ENCODE assay signal across 8 cellular contexts in genomic region chr4:105894570-105895323, GRCh38. TPM values are rescaled to one million over a fixed set of nuclear protein-coding genes. Genes with fewer than 3 reads are reported as not detected.
A peak's percentile ranks its signal among the peaks of the same experiment; 100 is the strongest.
DNase-seq lines count a peak whose midpoint lies in the region; ATAC-seq, FAIRE-seq and TF ChIP-seq lines count a peak whose summit lies in the region.

No MANE protein-coding gene starts in this region.

- H3K4me2 ChIP-seq in A549 (peak overlapping the region; percentile 88), GM12878 (ENCODE audit: control insufficient read depth, insufficient read depth) (peak overlapping the region; percentile 97)

- SMC1A ChIA-PET in GM12878 (lab: Charles Lee; ENCODE audit: uncharacterized antibody, unreplicated experiment), result interaction anchor here (1.2 kb wide), 1 partner anchor 18 kb away, joined by 3 read pairs; no protein-coding TSS in a partner anchor

- H2AFZ ChIP-seq in GM12878 (ENCODE audit: control insufficient read depth, low read depth, low read length), result peak overlapping the region; percentile 80

- H3K27ac ChIP-seq in A549 (peak overlapping the region in 1 of 2 experiments; percentile 46; a peak in 1 of 6 replicates), GM12878 (ENCODE audit: control insufficient read depth, insufficient read depth) (peak overlapping the region; percentile 76; the same call in 1 of the 2 replicates), upper lobe of left lung (peak overlapping the region; percentile 88 to 93 (median 90))

- ATAC-seq in A549 (peak; percentile 16 to 49; a peak in 3 of 6 replicates), GM19351 (IDR thresholded peaks at IDR 0.05; ENCODE audit: unreplicated experiment) (peak; percentile 43), HG03571 (IDR thresholded peaks at IDR 0.05; ENCODE audit: unreplicated experiment) (peak; percentile 27), GM12878 (peak; percentile 51), upper lobe of left lung (ENCODE audit: low FRiP score in 2 of 2) (peak; percentile 48 to 78)

- H3K79me2 ChIP-seq in GM12878 (ENCODE audit: control insufficient read depth, insufficient read depth, low read length), result peaks cover 9% of the 10 kb centered on the region

- no peak for TF ChIP-seq RAD21 in A549 (conservative IDR thresholded peaks at IDR 0.05 in 1 of 2, IDR thresholded peaks at IDR 0.05 in 1 of 2)
- no peak for TF ChIP-seq RAD21 in GM12878 (IDR thresholded peaks at IDR 0.05; ENCODE audit: insufficient read depth, low read depth, low read length)

- H3K36me3 ChIP-seq in GM12878 (ENCODE audit: control insufficient read depth in 2 of 2, insufficient read depth in 2 of 2, low read length in 1 of 2), result peaks cover 0 to 3% of the 10 kb centered on the region in 2 experiments; a peak in 1 of 4 replicates
- H3K36me3 ChIP-seq in upper lobe of left lung, result no peaks in the 10 kb centered on the region

- H3K4me3 ChIP-seq in A549 (peak overlapping the region; percentile 43), GM12878 (peak overlapping the region; percentile 75), lower leg skin (ENCODE audit: low read depth, poor library complexity, severe bottlenecking) (peak overlapping the region; percentile 46), upper lobe of left lung (peak overlapping the region; percentile 5 to 75 (median 64))

- TF ChIP-seq EP300 in A549 (IDR thresholded peaks at IDR 0.05), result no peak
- TF ChIP-seq EP300 in GM12878 (IDR thresholded peaks at IDR 0.05; ENCODE audit: borderline replicate concordance in 1 of 2, control insufficient read depth in 1 of 2, low read depth in 2 of 2, low read length in 2 of 2), result no peak
- TF ChIP-seq EP300 in upper lobe of left lung (IDR thresholded peaks at IDR 0.05), result no peak

- POLR2A ChIA-PET in A549 (lab: Yijun Ruan, JAX), result no interaction called here
- POLR2A ChIA-PET in GM12878 (lab: Charles Lee), result no interaction called here

- no peak for DNase-seq in A549 (ENCODE audit: low read depth in 1 of 2, low spot score in 1 of 2)
- no peak for DNase-seq in GM12878 (ENCODE audit: low read depth, low spot score)
- no peak for DNase-seq in lower leg skin (ENCODE audit: low spot score in 2 of 2)
- peak in 1 of 2 donors; percentile 53 for DNase-seq in upper lobe of left lung
- DNase-seq in cerebellar cortex (ENCODE audit: low spot score), result no peak
- no peak for DNase-seq in UCSD-AML1 (lab: John Stamatoyannopoulos, UW; ENCODE audit: unreplicated experiment)

- no TSS peak for BruUV-seq in GM12878 (replicated peaks; lab: Mats Ljungman, UMichigan)

- H3K27me3 ChIP-seq in GM12878 (replicated peaks in 1 of 2; ENCODE audit: control insufficient read depth in 2 of 2, insufficient read depth in 2 of 2, low read length in 1 of 2), result peaks cover 3 to 8% of the 10 kb centered on the region in 2 experiments
- H3K27me3 ChIP-seq in upper lobe of left lung, result peaks cover 0 to 19% (median 0%) of the 10 kb centered on the region in 4 donors

- H3K4me1 ChIP-seq in A549 (no peaks in the 10 kb centered on the region; the same call in 2 of the 3 replicates), GM12878 (ENCODE audit: control insufficient read depth, insufficient read depth, low read length) (peaks cover 10% of the 10 kb centered on the region), upper lobe of left lung (peaks cover 4 to 21% (median 12%) of the 10 kb centered on the region in 4 donors)

- RAD21 ChIA-PET in GM12878 (lab: Charles Lee; ENCODE audit: unreplicated experiment), result no interaction called here

- FAIRE-seq in A549 (lab: Jason Lieb, UNC) (no peak), GM12878 (lab: Jason Lieb, UNC) (peak; percentile 38)

- TF ChIP-seq POLR2A in A549 (IDR thresholded peaks at IDR 0.05; ENCODE audit: low read length) (no peak), GM12878 (IDR thresholded peaks at IDR 0.05; ENCODE audit: low read depth, low read length) (no peak), lower leg skin (IDR thresholded peaks at IDR 0.05) (no peak), upper lobe of left lung (IDR thresholded peaks at IDR 0.05) (no peak)

- H3K9me3 ChIP-seq in A549 (no peaks in the 10 kb centered on the region), GM12878 (replicated peaks; ENCODE audit: control insufficient read depth, insufficient read depth, low read length) (no peaks in the 10 kb centered on the region), upper lobe of left lung (no peaks in the 10 kb centered on the region)

- TF ChIP-seq CTCF in A549 (IDR thresholded peaks at IDR 0.05) (no peak), GM12878 (IDR thresholded peaks at IDR 0.05 in 2 of 3, conservative IDR thresholded peaks at IDR 0.05 in 1 of 3; ENCODE audit: control insufficient read depth in 2 of 3, extremely low read depth in 1 of 3, insufficient read depth in 1 of 3, low read depth in 3 of 3, low read length in 3 of 3) (no peak), lower leg skin (IDR thresholded peaks at IDR 0.05) (no peak), upper lobe of left lung (IDR thresholded peaks at IDR 0.05) (no peak)

- in situ Hi-C loops in GM12878 (cut with MboI), result no loop called here

- CTCF ChIA-PET in A549 (lab: Yijun Ruan, JAX) (no interaction called here), GM12878 (lab: Yijun Ruan, JAX) (interaction anchor here (0.6 kb wide), 1 partner anchor 191 kb away, joined by 3 read pairs; no protein-coding TSS in a partner anchor)

- WGBS in A549 (ENCODE audit: missing lambda C conversion rate), result 21% methylated on average over 13 of the region's 24 CpGs
- 12% methylated on average over 17 of the region's 24 CpGs for WGBS in GM12878 (ENCODE audit: insufficient coverage, insufficient replicate concordance, low lambda C conversion rate, missing lambda C conversion rate)
- WGBS in lower leg skin, 2 donors, result 2 to 3% methylated on average over 17 of the region's 24 CpGs
- 3 to 8% methylated on average over 14 to 21 of the region's 24 CpGs for WGBS in upper lobe of left lung, 2 donors

- peak overlapping the region; percentile 48; the same call in 1 of the 2 replicates for H3K9ac ChIP-seq in GM12878 (ENCODE audit: control insufficient read depth, insufficient read depth, low read length)

- intact Hi-C loops in GM12878 (cut with micrococcal nuclease; ENCODE audit: unreplicated experiment) (no loop called here), lower leg skin (cut with DNase I; ENCODE audit: low total_unique reads) (no loop called here)

- no peaks in the 10 kb centered on the region for H4K20me1 ChIP-seq in GM12878 (ENCODE audit: control insufficient read depth, insufficient read depth)

TF ChIP-seq in A549, 52 proteins besides CTCF, POLR2A, EP300 and RAD21:
- TF ChIP-seq MAZ (IDR thresholded peaks at IDR 0.05; ENCODE audit: borderline replicate concordance, low read depth, low read length) (no peak), BHLHE40 (IDR thresholded peaks at IDR 0.05; ENCODE audit: low read depth, low read length) (no peak), RNF2 (IDR thresholded peaks at IDR 0.05; ENCODE audit: borderline replicate concordance, low read depth) (no peak), HOXB5 (CRISPR knock-in tag; IDR thresholded peaks at IDR 0.05) (no peak), JUN (IDR thresholded peaks at IDR 0.05) (no peak), TFCP2L1 (CRISPR knock-in tag; IDR thresholded peaks at IDR 0.05) (no peak), HEYL (CRISPR knock-in tag; IDR thresholded peaks at IDR 0.05) (no peak), RCOR1 (IDR thresholded peaks at IDR 0.05; ENCODE audit: low read depth, low read length) (no peak), FOSB (CRISPR knock-in tag; IDR thresholded peaks at IDR 0.05) (no peak), FOSL2 (IDR thresholded peaks at IDR 0.05) (no peak), FOSL2 (CRISPR knock-in tag; IDR thresholded peaks at IDR 0.05) (no peak)

TF ChIP-seq in GM12878, 131 proteins besides CTCF, POLR2A, EP300 and RAD21:
- TF ChIP-seq SREBF2 (IDR thresholded peaks at IDR 0.05; ENCODE audit: low read length) (no peak), RUNX3 (IDR thresholded peaks at IDR 0.05; ENCODE audit: low read length) (0 out of 2 replicates have a peak, but pooled peaks have one; percentile 43), EED (IDR thresholded peaks at IDR 0.05; ENCODE audit: low read depth) (peak; percentile 36; the same call in 1 of the 2 replicates), TCF3 (IDR thresholded peaks at IDR 0.05; ENCODE audit: borderline replicate concordance, insufficient read depth, low read depth, low read length) (0 out of 2 replicates have a peak, but pooled peaks have one; percentile 42), TCF7 (IDR thresholded peaks at IDR 0.05; ENCODE audit: borderline replicate concordance) (no peak), ETV6 (conservative IDR thresholded peaks at IDR 0.05 in 1 of 2, IDR thresholded peaks at IDR 0.05 in 1 of 2; ENCODE audit: borderline replicate concordance in 1 of 2, low read depth in 1 of 2) (peak in 1 of 2 experiments; percentile 13; a peak in 1 of 4 replicates)

RNA-seq across cellular contexts. Expression of gene NPNT, which starts 0.5 kb away (rescaled TPM):
- polyA plus RNA-seq in A549 (2011; rRNA removed) (0.32 and 0.65 TPM in 2 replicates), A549 (2017; fragmentation: RNase III; extraction: RNeasy Plus Mini Kit Qiagen cat#74134 plus additional on column Dnase treatment) (0.56 to 0.70 TPM (median 0.67 TPM) in 3 replicates), GM12878 (2011; rRNA removed) (0.14 and 0.18 TPM in 2 replicates), GM12878 (2014; fragmentation: Illumina TruSeq; extraction: Trizol) (56.8 and 86.4 TPM in 2 replicates), GM12878 (2014; fragmentation: Nextera tagmentation; extraction: Ambion mirVana) (10 to 100 TPM; 31.9 to 38.3 TPM), GM12878 (2014; rRNA removed) (42.6 and 47.0 TPM in 2 replicates), GM12878 (2016; fragmentation: Nextera tagmentation; extraction: Ambion mirVana) (10 to 100 TPM; 65.6 to 70.5 TPM)
- polyA plus RNA-seq in A549 (2012; cell fraction: cytosol; rRNA removed), result 0.05 and 0.14 TPM in 2 replicates
- polyA plus RNA-seq in A549 (2012; cell fraction: nucleus; rRNA removed), result 0.08 and 0.38 TPM in 2 replicates
- polyA minus RNA-seq in A549 (2011; rRNA and poly(A)+ RNA removed), result 0.19 and 0.37 TPM in 2 replicates
- total RNA-seq in GM12878 (2013; cell fraction: nucleolus; rRNA removed), result 38.6 and 49.4 TPM in 2 replicates
- total RNA-seq in GM12878 (2014; rRNA removed) (51.4 and 61.6 TPM in 2 replicates), GM12878 (2014; rRNA removed; fragmentation: Illumina TruSeq; extraction: Trizol) (57.1 and 61.8 TPM in 2 replicates), GM12878 (2021) (58.8 and 66.3 TPM in 2 replicates), lower leg skin (10 to 100 TPM in 1 of 4 donors, 1 to 10 TPM in 3; 3.8 to 12.4 (median 6.9) TPM), upper lobe of left lung (100 to 1,000 TPM; 161 to 339 (median 262) TPM)
- 16.0 TPM for polyA plus RNA-seq in GM12878 (2011; ENCODE audit: low read depth)
- 0.05 and 0.13 TPM in 2 replicates for polyA plus RNA-seq in GM12878 (2011; cell fraction: cytosol; rRNA removed)
- 0.15 and 0.22 TPM in 2 replicates for polyA plus RNA-seq in GM12878 (2011; cell fraction: nucleus; rRNA removed)
- polyA plus RNA-seq in GM12878 (2012), result 26.3 and 27.2 TPM in 2 replicates
- polyA minus RNA-seq in GM12878 (2011; rRNA and poly(A)+ RNA removed), result 1.1 TPM in 1 of 2 replicates, not detected in the other
- polyA minus RNA-seq in GM12878 (2011; cell fraction: cytosol; rRNA and poly(A)+ RNA removed), result not detected in 2 replicates
- polyA minus RNA-seq in GM12878 (2011; cell fraction: nucleus; rRNA and poly(A)+ RNA removed), result 0.29 TPM in 1 of 2 replicates, not detected in the other
